In genomic region chr18:30465131-30465530, GRCh38 we compare ENCODE assay signal across 1 cellular context.
TF ChIP-seq lines count a peak whose summit lies in the region.

No MANE protein-coding gene starts in this region.

TF ChIP-seq in K562, 482 proteins besides CTCF, POLR2A, EP300 and RAD21 (continued from another document):
- TF ChIP-seq CHD2 (IDR thresholded peaks at IDR 0.05; ENCODE audit: low read depth, low read length), result no peak
- no peak for TF ChIP-seq GABPB2 (CRISPR knock-in tag; conservative IDR thresholded peaks at IDR 0.05)
TF ChIP-seq in K562: peak in this region for 0.
